29 cellular contexts compared by ENCODE assay signal in genomic region chr14:102485693-102486512, GRCh38. TPM values are rescaled to one million over a fixed set of nuclear protein-coding genes. Genes with fewer than 3 reads are reported as not detected.
DNase-seq lines count a peak whose midpoint lies in the region; ATAC-seq and TF ChIP-seq lines count a peak whose summit lies in the region.
"Had no signal": no experiment of that assay in that cellular context is flagged by ENCODE, and none has a peak within 500 bp of the region (broad histone marks: within the 10 kb centered on the region; RNA-seq: fewer than 3 reads in every experiment).

No MANE protein-coding gene starts in this region.

- no peaks in the 10 kb centered on the region for H3K9me2 ChIP-seq in OCI-LY7 (ENCODE audit: insufficient read depth, low read length)
- H3K9me2 ChIP-seq in hepatocyte (replicated peaks; ENCODE audit: insufficient read depth) = no peaks in the 10 kb centered on the region

- H3K79me2 ChIP-seq in OCI-LY7 (ENCODE audit: insufficient read depth, low read depth, low read length) = no peaks in the 10 kb centered on the region
- H3K79me2 ChIP-seq in hepatocyte = no peaks in the 10 kb centered on the region

- H4K20me1 ChIP-seq in OCI-LY7 (ENCODE audit: insufficient read depth, low read length) (no peaks in the 10 kb centered on the region), hepatocyte (ENCODE audit: insufficient read depth, poor library complexity, severe bottlenecking) (no peaks in the 10 kb centered on the region)

- H3K9me3 ChIP-seq in RWPE2 (ENCODE audit: severe bottlenecking) = no peaks in the 10 kb centered on the region
- no peaks in the 10 kb centered on the region for H3K9me3 ChIP-seq in lower lobe of right lung
- H3K9me3 ChIP-seq in OCI-LY7 (ENCODE audit: low read length) = no peaks in the 10 kb centered on the region
- no peaks in the 10 kb centered on the region for H3K9me3 ChIP-seq in hepatocyte (ENCODE audit: low read depth)
- H3K9me3 ChIP-seq: body of pancreas had no signal

- DNase-seq in DMS53 (lab: John Stamatoyannopoulos, UW) (peak; percentile 17), DMS53 treated with DMSO at 0.1 percent for 48 hours (lab: John Stamatoyannopoulos, UW; ENCODE audit: unreplicated experiment) (no peak), RWPE2 (ENCODE audit: low spot score) (peak; percentile 38), lower lobe of right lung (no peak), sciatic nerve (ENCODE audit: low spot score) (peak; percentile 26), inferior parietal cortex (ENCODE audit: extremely low spot score) (no peak), OCI-LY7 (ENCODE audit: low spot score) (no peak), hepatocyte (ENCODE audit: low spot score) (no peak)
- DNase-seq: activated CD4-positive, alpha-beta T cell treated with anti-CD3 and anti-CD28 coated beads, Interleukin-2, amount 50 U/mL, for 1 hour; activated CD4-positive, CD25-positive, alpha-beta regulatory T cell; activated T-cell treated with anti-CD3 and anti-CD28 coated beads, Interleukin-2, amount 50 U/mL, for 24 hours; body of pancreas; C1 segment of cervical spinal cord; cerebellar nuclear complex; COR-L47; DND-41; GF-D8; HCEC 1CT; Kasumi-1; NCI-H1417 treated with DMSO at 0.1 percent for 48 hours; NCI-H2081; NCI-H2227 treated with DMSO at 0.1 percent for 48 hours; occipital lobe; SIG-M5; stimulated activated naive CD8-positive, alpha-beta T cell treated with anti-CD3 and anti-CD28 coated beads, Interleukin-15, Interleukin-2, amounts not matched to agents 100 U/mL and 50 U/mL, for 24 hours; T1000 had no signal

- H3K27ac ChIP-seq in RWPE2 (ENCODE audit: poor library complexity, severe bottlenecking) = no peak overlapping the region
- no peak overlapping the region for H3K27ac ChIP-seq in lower lobe of right lung
- no peak overlapping the region for H3K27ac ChIP-seq in OCI-LY7 (ENCODE audit: low read depth, low read length, poor library complexity, severe bottlenecking)
- no peak overlapping the region for H3K27ac ChIP-seq in hepatocyte
- H3K27ac ChIP-seq: 22Rv1, body of pancreas, skin epidermis had no signal

- no peak overlapping the region for H2AFZ ChIP-seq in OCI-LY7 (ENCODE audit: low read length)
- H2AFZ ChIP-seq in hepatocyte = no peak overlapping the region

- CTCF ChIA-PET in OCI-LY7 (lab: Charles Lee; ENCODE audit: unreplicated experiment) = no interaction called here

- TF ChIP-seq CTCF in RWPE2 (IDR thresholded peaks at IDR 0.05; ENCODE audit: poor library complexity, severe bottlenecking) = no peak
- no peak for TF ChIP-seq CTCF in lower lobe of right lung (IDR thresholded peaks at IDR 0.05)
- no peak for TF ChIP-seq CTCF in OCI-LY7 (conservative IDR thresholded peaks at IDR 0.05; ENCODE audit: low read length)
- no peak for TF ChIP-seq CTCF in hepatocyte (IDR thresholded peaks at IDR 0.05; ENCODE audit: poor library complexity)

- peaks cover 17% of the 10 kb centered on the region for H3K4me1 ChIP-seq in RWPE2 (ENCODE audit: insufficient read depth, poor library complexity, severe bottlenecking)
- H3K4me1 ChIP-seq in lower lobe of right lung = no peaks in the 10 kb centered on the region
- no peaks in the 10 kb centered on the region for H3K4me1 ChIP-seq in OCI-LY7 (ENCODE audit: insufficient read depth, low read length, poor library complexity, severe bottlenecking)
- peaks cover 13% of the 10 kb centered on the region for H3K4me1 ChIP-seq in hepatocyte (ENCODE audit: insufficient read depth)
- H3K4me1 ChIP-seq: body of pancreas had no signal

- ATAC-seq in RWPE2 (ENCODE audit: low read depth) (no peak), lower lobe of right lung (peak; percentile 32 to 81), sciatic nerve (peak; percentile 69)
- ATAC-seq: body of pancreas; gastroesophageal sphincter; stimulated activated naive CD8-positive, alpha-beta T cell treated with anti-CD3 and anti-CD28 coated beads, Interleukin-15, Interleukin-2, amounts not matched to agents 100 U/mL and 50 U/mL, for 24 hours had no signal

- H3K27me3 ChIP-seq in RWPE2 (ENCODE audit: insufficient read depth, poor library complexity, severe bottlenecking) (no peaks in the 10 kb centered on the region), lower lobe of right lung (ENCODE audit: low read depth) (no peaks in the 10 kb centered on the region), hepatocyte (no peaks in the 10 kb centered on the region)
- H3K27me3 ChIP-seq: body of pancreas, gastroesophageal sphincter had no signal

- H3K4me3 ChIP-seq in RWPE2 (ENCODE audit: severe bottlenecking) (no peak overlapping the region), lower lobe of right lung (no peak overlapping the region), OCI-LY7 (ENCODE audit: low read depth, low read length, poor library complexity, severe bottlenecking) (no peak overlapping the region), hepatocyte (no peak overlapping the region)
- H3K4me3 ChIP-seq: body of pancreas, gastroesophageal sphincter, skin epidermis had no signal

- 88% methylated on average over 11 of the region's 11 CpGs for WGBS in hepatocyte (ENCODE audit: low lambda C conversion rate, missing lambda C conversion rate)

- intact Hi-C loops in lower lobe of right lung (cut with DNase I) = no loop called here
- intact Hi-C loops in sciatic nerve (cut with DNase I) = no loop called here
- intact Hi-C loops in OCI-LY7 (cut with micrococcal nuclease; ENCODE audit: unreplicated experiment) = no loop called here

- no peaks in the 10 kb centered on the region for H3K36me3 ChIP-seq in RWPE2 (ENCODE audit: low read depth)
- no peaks in the 10 kb centered on the region for H3K36me3 ChIP-seq in lower lobe of right lung
- H3K36me3 ChIP-seq in OCI-LY7 (ENCODE audit: insufficient read depth, low read length) = no peaks in the 10 kb centered on the region
- no peaks in the 10 kb centered on the region for H3K36me3 ChIP-seq in hepatocyte (replicated peaks; ENCODE audit: insufficient read depth, low read depth)

- H3K4me2 ChIP-seq in OCI-LY7 (ENCODE audit: low read length) (no peak overlapping the region), hepatocyte (no peak overlapping the region)

- POLR2A ChIA-PET in OCI-LY7 (lab: Charles Lee) = no interaction called here

- BruUV-seq in OCI-LY7 (replicated peaks; lab: Mats Ljungman, UMichigan) = no TSS peak

RNA-seq across cellular contexts. Expression of gene ANKRD9, which starts 23.7 kb away (rescaled TPM):
- total RNA-seq in lower lobe of right lung = 19.5 TPM
- 16.0 TPM for total RNA-seq in sciatic nerve
- 1.1 and 1.2 TPM in 2 replicates for total RNA-seq in OCI-LY7 (2014; rRNA removed; shearing (Covaris generic))
- total RNA-seq in OCI-LY7 (2022) = 1.5 and 1.9 TPM in 2 replicates
- 43.8 and 46.5 TPM in 2 replicates for total RNA-seq in hepatocyte
- polyA plus RNA-seq in hepatocyte = 88.1 and 90.7 TPM in 2 replicates

Comparison
In these comparisons a context has a peak if more than half of its experiments do, and no peak if none do; other contexts are left out.
1. DNase-seq: peak in DMS53 (single experiment), RWPE2 (single experiment) and sciatic nerve (single experiment); none in DMS53 treated with DMSO at 0.1 percent for 48 hours (single experiment), lower lobe of right lung (single experiment), inferior parietal cortex (single experiment), OCI-LY7 (single experiment) and hepatocyte (single experiment).